Comparison of ENCODE assay signal across 1 cellular context in the genomic region with DNA sequence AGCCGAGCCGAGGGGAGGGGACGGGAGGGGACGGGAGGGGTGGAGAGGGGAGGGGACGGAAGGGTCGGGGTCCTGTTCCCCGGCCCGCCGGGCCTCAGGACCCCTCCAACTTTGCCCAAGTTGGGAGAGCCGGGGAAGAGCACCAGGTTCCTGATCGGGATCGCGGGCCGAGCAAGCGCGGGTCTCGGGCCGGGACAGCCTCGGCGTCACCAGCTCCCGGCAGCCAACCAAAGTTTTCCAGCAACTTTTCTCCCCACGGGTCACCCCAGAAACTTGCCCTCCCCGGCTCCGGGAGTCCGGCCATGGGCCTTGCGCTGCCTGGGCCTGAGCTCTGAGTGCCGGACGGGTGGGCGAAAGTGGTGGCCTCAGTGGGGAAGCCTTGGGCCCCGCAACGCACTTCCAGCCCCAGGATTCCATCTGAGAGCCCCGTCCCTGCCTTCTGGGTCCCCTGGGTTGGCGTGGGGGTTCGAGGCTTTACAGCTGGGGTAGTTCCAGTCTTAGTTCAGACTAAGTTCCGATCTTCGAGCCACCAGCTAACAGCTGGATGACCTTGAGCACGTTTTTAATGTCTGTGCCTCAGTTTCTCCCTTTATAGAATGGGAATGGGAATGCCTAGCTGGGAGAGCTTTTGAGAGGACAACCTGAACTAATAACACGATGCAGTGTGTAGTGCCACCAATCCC.
TF ChIP-seq lines count a peak whose summit lies in the region.

No MANE protein-coding gene starts in this region.

TF ChIP-seq in HepG2, 621 proteins besides CTCF, POLR2A, EP300 and RAD21 (continued from another document and continues in another):
- no peak for TF ChIP-seq IRF1 (CRISPR knock-in tag; IDR thresholded peaks at IDR 0.05; ENCODE audit: low read depth)
- no peak for TF ChIP-seq ZFP36L2 (CRISPR knock-in tag; IDR thresholded peaks at IDR 0.05)
- no peak for TF ChIP-seq KDM1A (CRISPR knock-in tag; IDR thresholded peaks at IDR 0.05)
- no peak for TF ChIP-seq SRSF1 (optimal IDR thresholded peaks at IDR 0.05; ENCODE audit: low read depth, low read length)
- no peak for TF ChIP-seq KMT2A (CRISPR knock-in tag; IDR thresholded peaks at IDR 0.05)
- no peak for TF ChIP-seq HNF4A (CRISPR knock-in tag; IDR thresholded peaks at IDR 0.05)
- TF ChIP-seq NFIB (CRISPR knock-in tag; IDR thresholded peaks at IDR 0.05; ENCODE audit: borderline replicate concordance): no peak
- TF ChIP-seq, protein P1, sequence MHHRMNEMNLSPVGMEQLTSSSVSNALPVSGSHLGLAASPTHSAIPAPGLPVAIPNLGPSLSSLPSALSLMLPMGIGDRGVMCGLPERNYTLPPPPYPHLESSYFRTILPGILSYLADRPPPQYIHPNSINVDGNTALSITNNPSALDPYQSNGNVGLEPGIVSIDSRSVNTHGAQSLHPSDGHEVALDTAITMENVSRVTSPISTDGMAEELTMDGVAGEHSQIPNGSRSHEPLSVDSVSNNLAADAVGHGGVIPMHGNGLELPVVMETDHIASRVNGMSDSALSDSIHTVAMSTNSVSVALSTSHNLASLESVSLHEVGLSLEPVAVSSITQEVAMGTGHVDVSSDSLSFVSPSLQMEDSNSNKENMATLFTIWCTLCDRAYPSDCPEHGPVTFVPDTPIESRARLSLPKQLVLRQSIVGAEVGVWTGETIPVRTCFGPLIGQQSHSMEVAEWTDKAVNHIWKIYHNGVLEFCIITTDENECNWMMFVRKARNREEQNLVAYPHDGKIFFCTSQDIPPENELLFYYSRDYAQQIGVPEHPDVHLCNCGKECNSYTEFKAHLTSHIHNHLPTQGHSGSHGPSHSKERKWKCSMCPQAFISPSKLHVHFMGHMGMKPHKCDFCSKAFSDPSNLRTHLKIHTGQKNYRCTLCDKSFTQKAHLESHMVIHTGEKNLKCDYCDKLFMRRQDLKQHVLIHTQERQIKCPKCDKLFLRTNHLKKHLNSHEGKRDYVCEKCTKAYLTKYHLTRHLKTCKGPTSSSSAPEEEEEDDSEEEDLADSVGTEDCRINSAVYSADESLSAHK (CRISPR knock-in tag; IDR thresholded peaks at IDR 0.05; ENCODE audit: borderline replicate concordance): no peak
- no peak for TF ChIP-seq ETV5 (CRISPR knock-in tag; IDR thresholded peaks at IDR 0.05; ENCODE audit: borderline replicate concordance)
- TF ChIP-seq MATR3 (CRISPR knock-in tag; IDR thresholded peaks at IDR 0.05): no peak
- TF ChIP-seq ZC3H13 (CRISPR knock-in tag; IDR thresholded peaks at IDR 0.05): peak; percentile 41; the same call in 1 of the 2 replicates
- TF ChIP-seq MTF1 (CRISPR knock-in tag; IDR thresholded peaks at IDR 0.05): no peak
- no peak for TF ChIP-seq SOX5 (CRISPR knock-in tag; IDR thresholded peaks at IDR 0.05; ENCODE audit: borderline replicate concordance)
- TF ChIP-seq ETS1 (CRISPR knock-in tag; IDR thresholded peaks at IDR 0.05): peak; percentile 36; the same call in 1 of the 2 replicates
- TF ChIP-seq ZBTB20 (CRISPR knock-in tag; IDR thresholded peaks at IDR 0.05; ENCODE audit: borderline replicate concordance, low read depth): no peak
- TF ChIP-seq FOXK2 (IDR thresholded peaks at IDR 0.05): no peak
- no peak for TF ChIP-seq ZNF547 (CRISPR knock-in tag; IDR thresholded peaks at IDR 0.05)
- peak; percentile 0; the same call in 1 of the 2 replicates for TF ChIP-seq ZSCAN25 (CRISPR knock-in tag; IDR thresholded peaks at IDR 0.05)
- TF ChIP-seq, protein P2, sequence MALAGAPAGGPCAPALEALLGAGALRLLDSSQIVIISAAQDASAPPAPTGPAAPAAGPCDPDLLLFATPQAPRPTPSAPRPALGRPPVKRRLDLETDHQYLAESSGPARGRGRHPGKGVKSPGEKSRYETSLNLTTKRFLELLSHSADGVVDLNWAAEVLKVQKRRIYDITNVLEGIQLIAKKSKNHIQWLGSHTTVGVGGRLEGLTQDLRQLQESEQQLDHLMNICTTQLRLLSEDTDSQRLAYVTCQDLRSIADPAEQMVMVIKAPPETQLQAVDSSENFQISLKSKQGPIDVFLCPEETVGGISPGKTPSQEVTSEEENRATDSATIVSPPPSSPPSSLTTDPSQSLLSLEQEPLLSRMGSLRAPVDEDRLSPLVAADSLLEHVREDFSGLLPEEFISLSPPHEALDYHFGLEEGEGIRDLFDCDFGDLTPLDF (CRISPR knock-in tag; IDR thresholded peaks at IDR 0.05): no peak
- TF ChIP-seq HNRNPK (IDR thresholded peaks at IDR 0.05; ENCODE audit: low read depth, low read length, poor library complexity, severe bottlenecking): peak; percentile 78
- 0 out of 2 replicates have a peak, but pooled peaks have one; percentile 4 for TF ChIP-seq PITX1 (CRISPR knock-in tag; IDR thresholded peaks at IDR 0.05)
- TF ChIP-seq ASH2L (IDR thresholded peaks at IDR 0.05; ENCODE audit: insufficient read length, low read depth, low read length): peak; percentile 5
- TF ChIP-seq ZNF235 (CRISPR knock-in tag; IDR thresholded peaks at IDR 0.05; ENCODE audit: borderline replicate concordance): no peak
- TF ChIP-seq CSRNP1 (CRISPR knock-in tag; IDR thresholded peaks at IDR 0.05): no peak
- TF ChIP-seq, protein P3, sequence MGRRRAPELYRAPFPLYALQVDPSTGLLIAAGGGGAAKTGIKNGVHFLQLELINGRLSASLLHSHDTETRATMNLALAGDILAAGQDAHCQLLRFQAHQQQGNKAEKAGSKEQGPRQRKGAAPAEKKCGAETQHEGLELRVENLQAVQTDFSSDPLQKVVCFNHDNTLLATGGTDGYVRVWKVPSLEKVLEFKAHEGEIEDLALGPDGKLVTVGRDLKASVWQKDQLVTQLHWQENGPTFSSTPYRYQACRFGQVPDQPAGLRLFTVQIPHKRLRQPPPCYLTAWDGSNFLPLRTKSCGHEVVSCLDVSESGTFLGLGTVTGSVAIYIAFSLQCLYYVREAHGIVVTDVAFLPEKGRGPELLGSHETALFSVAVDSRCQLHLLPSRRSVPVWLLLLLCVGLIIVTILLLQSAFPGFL (CRISPR knock-in tag; IDR thresholded peaks at IDR 0.05): no peak
- no peak for TF ChIP-seq LCORL (IDR thresholded peaks at IDR 0.05)
- TF ChIP-seq LCORL (CRISPR knock-in tag; IDR thresholded peaks at IDR 0.05): 0 out of 2 replicates have a peak, but pooled peaks have one; percentile 14
- TF ChIP-seq CHCHD3 (CRISPR knock-in tag; IDR thresholded peaks at IDR 0.05): no peak
- TF ChIP-seq HBP1 (CRISPR knock-in tag; IDR thresholded peaks at IDR 0.05; ENCODE audit: low read depth): 0 out of 2 replicates have a peak, but pooled peaks have one; percentile 14
- TF ChIP-seq, protein P4, sequence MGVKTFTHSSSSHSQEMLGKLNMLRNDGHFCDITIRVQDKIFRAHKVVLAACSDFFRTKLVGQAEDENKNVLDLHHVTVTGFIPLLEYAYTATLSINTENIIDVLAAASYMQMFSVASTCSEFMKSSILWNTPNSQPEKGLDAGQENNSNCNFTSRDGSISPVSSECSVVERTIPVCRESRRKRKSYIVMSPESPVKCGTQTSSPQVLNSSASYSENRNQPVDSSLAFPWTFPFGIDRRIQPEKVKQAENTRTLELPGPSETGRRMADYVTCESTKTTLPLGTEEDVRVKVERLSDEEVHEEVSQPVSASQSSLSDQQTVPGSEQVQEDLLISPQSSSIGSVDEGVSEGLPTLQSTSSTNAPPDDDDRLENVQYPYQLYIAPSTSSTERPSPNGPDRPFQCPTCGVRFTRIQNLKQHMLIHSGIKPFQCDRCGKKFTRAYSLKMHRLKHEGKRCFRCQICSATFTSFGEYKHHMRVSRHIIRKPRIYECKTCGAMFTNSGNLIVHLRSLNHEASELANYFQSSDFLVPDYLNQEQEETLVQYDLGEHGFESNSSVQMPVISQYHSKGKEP (CRISPR knock-in tag; IDR thresholded peaks at IDR 0.05): no peak
- TF ChIP-seq BATF2 (CRISPR knock-in tag; IDR thresholded peaks at IDR 0.05): 0 out of 2 replicates have a peak, but pooled peaks have one; percentile 52
- TF ChIP-seq POLR2AphosphoS2 (IDR thresholded peaks at IDR 0.05; ENCODE audit: low read depth, low read length): no peak
- TF ChIP-seq NCOA1 (CRISPR knock-in tag; IDR thresholded peaks at IDR 0.05): 0 out of 2 replicates have a peak, but pooled peaks have one; percentile 54
- 0 out of 2 replicates have a peak, but pooled peaks have one; percentile 1 for TF ChIP-seq KDM2A (CRISPR knock-in tag; IDR thresholded peaks at IDR 0.05; ENCODE audit: borderline replicate concordance, low read depth)
- peak; percentile 56; the same call in 1 of the 2 replicates for TF ChIP-seq KDM5B (CRISPR knock-in tag; IDR thresholded peaks at IDR 0.05; ENCODE audit: borderline replicate concordance)
- TF ChIP-seq AGO2 (optimal IDR thresholded peaks at IDR 0.05; ENCODE audit: low read depth, low read length): peak; percentile 22
- TF ChIP-seq REL (CRISPR knock-in tag; conservative IDR thresholded peaks at IDR 0.05): peak; percentile 78; the same call in 1 of the 2 replicates
- 0 out of 4 replicates have a peak, but pooled peaks of 1 of the 2 experiments have one; percentile 20 for TF ChIP-seq HMGXB4 (CRISPR knock-in tag; IDR thresholded peaks at IDR 0.05; ENCODE audit: borderline replicate concordance in 1 of 2, low read depth in 1 of 2)
- TF ChIP-seq NCOA2 (CRISPR knock-in tag; IDR thresholded peaks at IDR 0.05): no peak
- no peak for TF ChIP-seq ZNF33A (CRISPR knock-in tag; IDR thresholded peaks at IDR 0.05; ENCODE audit: borderline replicate concordance)
- peak; percentile 52; the same call in 1 of the 2 replicates for TF ChIP-seq ZNF501 (CRISPR knock-in tag; IDR thresholded peaks at IDR 0.05)
- 0 out of 2 replicates have a peak, but pooled peaks have one; percentile 49 for TF ChIP-seq ARNTL (CRISPR knock-in tag; IDR thresholded peaks at IDR 0.05)
- TF ChIP-seq HCFC1 (IDR thresholded peaks at IDR 0.05; ENCODE audit: low read depth, low read length): no peak
- peak; percentile 11; the same call in 1 of the 2 replicates for TF ChIP-seq ZFX (CRISPR knock-in tag; IDR thresholded peaks at IDR 0.05; ENCODE audit: low read depth)
- TF ChIP-seq, protein P5, sequence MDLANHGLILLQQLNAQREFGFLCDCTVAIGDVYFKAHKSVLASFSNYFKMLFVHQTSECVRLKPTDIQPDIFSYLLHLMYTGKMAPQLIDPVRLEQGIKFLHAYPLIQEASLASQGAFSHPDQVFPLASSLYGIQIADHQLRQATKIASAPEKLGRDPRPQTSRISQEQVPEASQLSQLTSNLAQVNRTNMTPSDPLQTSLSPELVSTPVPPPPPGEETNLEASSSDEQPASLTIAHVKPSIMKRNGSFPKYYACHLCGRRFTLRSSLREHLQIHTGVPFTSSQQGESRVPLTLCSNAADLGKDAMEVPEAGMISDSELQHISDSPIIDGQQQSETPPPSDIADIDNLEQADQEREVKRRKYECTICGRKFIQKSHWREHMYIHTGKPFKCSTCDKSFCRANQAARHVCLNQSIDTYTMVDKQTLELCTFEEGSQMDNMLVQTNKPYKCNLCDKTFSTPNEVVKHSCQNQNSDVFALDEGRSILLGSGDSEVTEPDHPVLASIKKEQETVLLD (CRISPR knock-in tag; IDR thresholded peaks at IDR 0.05; ENCODE audit: low read depth): no peak
- TF ChIP-seq KLF15 (CRISPR knock-in tag; IDR thresholded peaks at IDR 0.05; ENCODE audit: borderline replicate concordance): no peak
